In genomic region chr6:33634203-33634727, GRCh38 we compare ENCODE assay signal across 8 cellular contexts. TPM values are rescaled to one million over a fixed set of nuclear protein-coding genes. Genes with fewer than 3 reads are reported as not detected.
DNase-seq lines count a peak whose midpoint lies in the region; ATAC-seq and TF ChIP-seq lines count a peak whose summit lies in the region.

No MANE protein-coding gene starts in this region.

- ATAC-seq in HG03095 (IDR thresholded peaks at IDR 0.05; ENCODE audit: unreplicated experiment): no peak

- TF ChIP-seq POLR2A in NB4 (IDR thresholded peaks at IDR 0.05; ENCODE audit: extremely low read depth, insufficient read length): no peak

- peaks cover 8% of the 10 kb centered on the region for H3K27me3 ChIP-seq in mononuclear cell (ENCODE audit: insufficient read depth, low read length)

- H3K4me1 ChIP-seq in mononuclear cell (ENCODE audit: insufficient read depth, low read length): peaks cover 25% of the 10 kb centered on the region

- H3K9me3 ChIP-seq in mononuclear cell (ENCODE audit: low read depth, low read length): no peaks in the 10 kb centered on the region

- no peak for TF ChIP-seq CTCF in AG09309 (IDR thresholded peaks at IDR 0.05; ENCODE audit: control insufficient read depth, insufficient read depth, low read depth, low read length, missing control alignments)
- TF ChIP-seq CTCF in NB4 (IDR thresholded peaks at IDR 0.05; ENCODE audit: low read depth, low read length): no peak
- TF ChIP-seq CTCF in cardiac fibroblast (IDR thresholded peaks at IDR 0.05; ENCODE audit: low read depth, low read length): no peak

- H3K4me3 ChIP-seq in AG09309 (ENCODE audit: control insufficient read depth, low read depth, low read length) (peak overlapping the region; percentile 44), NB4 (ENCODE audit: low read depth, low read length) (peak overlapping the region; percentile 49), cardiac fibroblast (replicated peaks in 1 of 2; ENCODE audit: low read depth in 2 of 2, low read length in 2 of 2) (peak overlapping the region; percentile 52 to 59), mononuclear cell (ENCODE audit: low read length) (peak overlapping the region; percentile 28)

- DNase-seq in AG09309 (ENCODE audit: low read depth): no peak
- no peak for DNase-seq in NB4 (ENCODE audit: low read depth)
- no peak for DNase-seq in cardiac fibroblast (ENCODE audit: low read depth in 2 of 2)
- DNase-seq in putamen (ENCODE audit: low spot score): no peak
- no peak for DNase-seq in activated effector memory CD4-positive, alpha-beta T cell treated with Interleukin-2 at 50 U/mL for 16 hours
- no peak for DNase-seq in stimulated activated CD4-positive, alpha-beta T cell treated with anti-CD3 and anti-CD28 coated beads, Interleukin-4, amount 100 ng/mL, for 24 hours

RNA-seq across cellular contexts. Expression of gene ITPR3, which starts 13.1 kb away (rescaled TPM):
- total RNA-seq in mononuclear cell: 13.6 TPM

RNA-seq across cellular contexts. Expression of gene BAK1, which starts 54.2 kb away (rescaled TPM):
- 17.9 TPM for total RNA-seq in mononuclear cell
